ENCODE assay signal across 8 cellular contexts in the genomic region with DNA sequence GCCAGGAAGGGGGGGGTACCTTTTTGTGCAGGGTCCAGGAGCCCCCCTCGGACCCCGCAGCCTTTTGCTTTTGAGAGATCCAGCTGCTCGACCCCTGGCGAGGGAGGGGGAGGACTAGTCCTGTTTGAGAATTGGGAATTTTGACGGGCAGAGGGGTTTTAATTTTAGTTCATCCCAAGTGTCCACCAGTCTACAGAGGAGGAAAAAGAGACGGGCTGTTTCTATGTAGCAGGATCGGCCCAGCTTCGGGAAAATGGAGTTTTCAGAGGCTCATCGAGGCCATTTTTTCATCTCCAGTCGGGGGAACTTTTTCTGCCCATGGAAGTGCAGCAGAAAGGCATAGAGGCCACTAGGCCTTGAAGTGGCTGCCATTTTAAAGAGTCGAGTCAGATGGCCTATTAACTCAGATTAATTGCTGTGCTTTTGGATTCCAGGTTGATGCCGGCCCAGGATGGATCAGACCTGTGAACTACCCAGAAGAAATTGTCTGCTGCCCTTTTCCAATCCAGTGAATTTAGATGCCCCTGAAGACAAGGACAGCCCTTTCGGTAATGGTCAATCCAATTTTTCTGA. TPM values are rescaled to one million over a fixed set of nuclear protein-coding genes. Genes with fewer than 3 reads are reported as not detected.
DNase-seq lines count a peak whose midpoint lies in the region; ATAC-seq, FAIRE-seq and TF ChIP-seq lines count a peak whose summit lies in the region.

No MANE protein-coding gene starts in this region.

- peak overlapping the region; percentile 100 for H4K8ac ChIP-seq in mesenchymal stem cell (ENCODE audit: low read length)

- peak overlapping the region; percentile 85 for H3K4me2 ChIP-seq in astrocyte (ENCODE audit: low read length)
- H3K4me2 ChIP-seq in mesenchymal stem cell (ENCODE audit: low read length, poor library complexity, severe bottlenecking), result peak overlapping the region; percentile 97

- H3K4me3 ChIP-seq in AG04449 (ENCODE audit: low read depth, low read length) (peak overlapping the region; percentile 64), HUES48 (ENCODE audit: low read depth, low read length) (peak overlapping the region; percentile 76), astrocyte (ENCODE audit: insufficient read depth, low read depth, low read length) (peak overlapping the region; percentile 67), mesenchymal stem cell (ENCODE audit: insufficient read depth in 1 of 2, low read depth in 1 of 2, low read length in 2 of 2) (peak overlapping the region; percentile 80 to 83)

- H3K36me3 ChIP-seq in HUES48 (ENCODE audit: control insufficient read depth, insufficient read depth, low read length) (peaks cover 45% of the 10 kb centered on the region), astrocyte (ENCODE audit: insufficient read depth, low read length) (peaks cover 23% of the 10 kb centered on the region), mesenchymal stem cell (ENCODE audit: control insufficient read depth in 1 of 2, insufficient read depth in 2 of 2, low read depth in 1 of 2, low read length in 2 of 2) (peaks cover 11 to 39% of the 10 kb centered on the region in 2 experiments)

- peak overlapping the region; percentile 80 to 96 for H3K4ac ChIP-seq in mesenchymal stem cell (ENCODE audit: low read depth in 1 of 2, low read length in 2 of 2)

- peaks cover 28% of the 10 kb centered on the region for H4K20me1 ChIP-seq in astrocyte (ENCODE audit: insufficient read depth, low read length)

- H3K27ac Mint-ChIP-seq in astrocyte (ENCODE audit: unreplicated experiment), result peak overlapping the region; percentile 89

- POLR2A ChIA-PET in AG04449 (lab: Yijun Ruan, JAX), result no interaction called here

- no peak for FAIRE-seq in astrocyte (lab: Jason Lieb, UNC)

- peak overlapping the region; percentile 99 to 100 for H3K18ac ChIP-seq in mesenchymal stem cell (ENCODE audit: low read depth in 1 of 2, low read length in 2 of 2)

- peak overlapping the region; percentile 97 for H2BK120ac ChIP-seq in mesenchymal stem cell (ENCODE audit: low read depth, low read length)

- H2AFZ ChIP-seq in astrocyte (ENCODE audit: low read depth, low read length), result peak overlapping the region; percentile 79
- peak overlapping the region; percentile 48 for H2AFZ ChIP-seq in mesenchymal stem cell (ENCODE audit: low read depth, low read length)

- H2BK12ac ChIP-seq in mesenchymal stem cell (ENCODE audit: low read length in 2 of 2), result no peak overlapping the region

- H3K36me3 Mint-ChIP-seq in astrocyte (ENCODE audit: low read depth, unreplicated experiment), result peaks cover 4% of the 10 kb centered on the region

- H3K9me3 ChIP-seq in HUES48 (ENCODE audit: control insufficient read depth, insufficient read depth, low read length) (no peaks in the 10 kb centered on the region), astrocyte (ENCODE audit: insufficient read depth, low read depth, low read length) (no peaks in the 10 kb centered on the region), mesenchymal stem cell (ENCODE audit: control insufficient read depth, low read length) (no peaks in the 10 kb centered on the region)

- H3K4me1 ChIP-seq in HUES48 (ENCODE audit: control insufficient read depth, insufficient read depth, low read length) (peaks cover 35% of the 10 kb centered on the region), astrocyte (ENCODE audit: insufficient read depth, low read length) (peaks cover 30% of the 10 kb centered on the region), mesenchymal stem cell (ENCODE audit: control insufficient read depth, insufficient read depth, low read depth, low read length) (peaks cover 31% of the 10 kb centered on the region)

- H2AK5ac ChIP-seq in mesenchymal stem cell (ENCODE audit: low read length, severe bottlenecking), result peak overlapping the region; percentile 94

- peaks cover 52% of the 10 kb centered on the region for H3K79me2 ChIP-seq in astrocyte (ENCODE audit: insufficient read depth, low read length)

- no peaks in the 10 kb centered on the region for H3K9me3 Mint-ChIP-seq in astrocyte (ENCODE audit: unreplicated experiment)

- no peak for TF ChIP-seq CTCF in AG04449 (IDR thresholded peaks at IDR 0.05; ENCODE audit: insufficient read depth, low read length, missing control alignments)
- no peak for TF ChIP-seq CTCF in astrocyte (IDR thresholded peaks at IDR 0.05; ENCODE audit: insufficient read depth, low read depth, low read length)

- no peaks in the 10 kb centered on the region for H3K27me3 Mint-ChIP-seq in astrocyte (ENCODE audit: low read depth, unreplicated experiment)

- WGBS in mesenchymal stem cell, result 24% methylated on average over 13 of the region's 13 CpGs

- H3K4me1 Mint-ChIP-seq in astrocyte (ENCODE audit: low read depth, unreplicated experiment), result peaks cover 25% of the 10 kb centered on the region

- no peaks in the 10 kb centered on the region for H3K27me3 ChIP-seq in HUES48 (ENCODE audit: control insufficient read depth, insufficient read depth, low read length)
- H3K27me3 ChIP-seq in astrocyte (ENCODE audit: insufficient read depth, low read length), result no peaks in the 10 kb centered on the region
- no peaks in the 10 kb centered on the region for H3K27me3 ChIP-seq in mesenchymal stem cell (ENCODE audit: control insufficient read depth in 1 of 2, insufficient read depth in 1 of 2, low read length in 2 of 2)

- H3K9ac ChIP-seq in HUES48 (ENCODE audit: low read depth, low read length) (peak overlapping the region; percentile 92), astrocyte (ENCODE audit: low read length) (peak overlapping the region; percentile 83), mesenchymal stem cell (ENCODE audit: low read length) (peak overlapping the region; percentile 92)

- no peak overlapping the region for H2BK5ac ChIP-seq in mesenchymal stem cell (ENCODE audit: low read depth, low read length, poor library complexity, severe bottlenecking)

- H3K27ac ChIP-seq in HUES48 (ENCODE audit: low read depth, low read length) (peak overlapping the region; percentile 97), astrocyte (ENCODE audit: low read depth, low read length) (peak overlapping the region; percentile 65), mesenchymal stem cell (ENCODE audit: low read length, poor library complexity, severe bottlenecking) (peak overlapping the region; percentile 51)

- H3K79me1 ChIP-seq in mesenchymal stem cell (replicated peaks; ENCODE audit: low read length, poor library complexity, severe bottlenecking), result peaks cover 6% of the 10 kb centered on the region

- H3K23ac ChIP-seq in mesenchymal stem cell (ENCODE audit: low read length in 2 of 2), result peak overlapping the region in 1 of 2 experiments; percentile 83

- peak overlapping the region; percentile 89 for H3K4me3 Mint-ChIP-seq in astrocyte (ENCODE audit: unreplicated experiment)

- H3K14ac ChIP-seq in mesenchymal stem cell (ENCODE audit: low read length in 2 of 2), result peak overlapping the region in 1 of 2 experiments; percentile 70

- ATAC-seq in GM19467 (IDR thresholded peaks at IDR 0.05; ENCODE audit: unreplicated experiment) (no peak), HG02970 (IDR thresholded peaks at IDR 0.05; ENCODE audit: low FRiP score, unreplicated experiment) (no peak)

- CTCF ChIA-PET in AG04449 (lab: Yijun Ruan, JAX), result interaction anchor here (1.7 to 2.4 kb wide), 2 partner anchors 20 to 22 kb away, joined by 5 to 7 read pairs; no protein-coding TSS in a partner anchor

- no peak for DNase-seq in AG04449 (ENCODE audit: low read depth, low spot score)
- no peak for DNase-seq in astrocyte (ENCODE audit: low read depth)
- DNase-seq in mesenchymal stem cell, result peak; percentile 36
- no peak for DNase-seq in amniotic stem cell (lab: John Stamatoyannopoulos, UW)
- no peak for DNase-seq in NOMO-1 treated with dmso at 0.1 percent for 144 hours (lab: John Stamatoyannopoulos, UW; ENCODE audit: unreplicated experiment)

- H4K91ac ChIP-seq in mesenchymal stem cell (ENCODE audit: low read length), result peak overlapping the region; percentile 99

- no peak overlapping the region for H2BK15ac ChIP-seq in mesenchymal stem cell (ENCODE audit: low read depth, poor library complexity, severe bottlenecking)

RNA-seq across cellular contexts. Expression of a gene that starts 1.2 kb away (rescaled TPM):
- total RNA-seq in astrocyte, result 67.8 and 71.9 TPM in 2 replicates
- 15.1 TPM for polyA plus RNA-seq in mesenchymal stem cell (2013, experiment 1 of 2)
- 14.0 TPM for polyA plus RNA-seq in mesenchymal stem cell (2013, experiment 2 of 2)

RNA-seq across cellular contexts. Expression of a gene that starts 48.0 kb away (rescaled TPM):
- total RNA-seq in astrocyte, result 3.8 and 4.8 TPM in 2 replicates
- polyA plus RNA-seq in mesenchymal stem cell (2013, experiment 1 of 2), result 16.1 TPM
- 16.0 TPM for polyA plus RNA-seq in mesenchymal stem cell (2013, experiment 2 of 2)
